ENCODE assay signal across 1 cellular context in the genomic region with DNA sequence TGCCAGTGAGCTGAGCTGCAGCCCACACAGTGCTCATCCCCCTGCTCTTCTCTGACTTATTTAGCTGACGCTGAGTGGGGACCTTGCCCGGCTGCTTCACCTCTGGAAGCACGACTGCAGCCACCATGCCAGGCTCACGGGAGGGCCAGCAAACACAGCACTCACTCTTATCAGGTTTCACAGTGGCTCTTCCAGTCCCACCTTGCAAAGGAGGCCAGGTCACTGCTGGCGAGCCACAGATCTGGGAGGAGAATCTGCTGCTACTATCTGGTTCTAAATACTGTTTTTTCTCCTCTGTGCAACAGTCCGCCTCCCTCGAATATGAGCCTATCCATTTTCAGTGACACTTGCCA.
TF ChIP-seq lines count a peak whose summit lies in the region.

No MANE protein-coding gene starts in this region.

TF ChIP-seq in K562, 482 proteins besides CTCF, POLR2A, EP300 and RAD21 (continued from another document and continues in another):
- TF ChIP-seq ATF4 (CRISPR knock-in tag; IDR thresholded peaks at IDR 0.05) (no peak), TAF7 (tag; IDR thresholded peaks at IDR 0.05) (no peak), HDAC2 (IDR thresholded peaks at IDR 0.05) (no peak), ZNF644 (tag; IDR thresholded peaks at IDR 0.05; ENCODE audit: low read depth) (no peak), HNRNPK (IDR thresholded peaks at IDR 0.05; ENCODE audit: low read depth, low read length, poor library complexity, severe bottlenecking) (no peak), KLF10 (CRISPR knock-in tag; IDR thresholded peaks at IDR 0.05) (no peak), JUN (IDR thresholded peaks at IDR 0.05; ENCODE audit: borderline replicate concordance, low read depth, low read length) (no peak), JUN (CRISPR knock-in tag; IDR thresholded peaks at IDR 0.05; ENCODE audit: borderline replicate concordance) (no peak), SMAD2 (IDR thresholded peaks at IDR 0.05; ENCODE audit: low read depth, low read length) (no peak), DACH1 (IDR thresholded peaks at IDR 0.05; ENCODE audit: partially characterized antibody) (no peak), RBBP5 (IDR thresholded peaks at IDR 0.05; ENCODE audit: borderline replicate concordance, insufficient read depth, low read length, poor library complexity, severe bottlenecking) (no peak), HSF4 (CRISPR knock-in tag; IDR thresholded peaks at IDR 0.05; ENCODE audit: borderline replicate concordance) (no peak), TEAD4 (IDR thresholded peaks at IDR 0.05; ENCODE audit: low read length) (peak; percentile 86; the same call in 1 of the 2 replicates), TEAD4 (CRISPR knock-in tag; IDR thresholded peaks at IDR 0.05; ENCODE audit: borderline replicate concordance) (no peak), POLR2G (IDR thresholded peaks at IDR 0.05; ENCODE audit: low read depth, low read length) (no peak), RHOXF2B (CRISPR knock-in tag; conservative IDR thresholded peaks at IDR 0.05) (no peak), SAP30 (IDR thresholded peaks at IDR 0.05; ENCODE audit: borderline replicate concordance, insufficient read depth, low read depth, low read length, poor library complexity, severe bottlenecking) (no peak), ETV1 (tag; conservative IDR thresholded peaks at IDR 0.05; ENCODE audit: low read depth) (no peak), CLOCK (CRISPR knock-in tag; IDR thresholded peaks at IDR 0.05; ENCODE audit: borderline replicate concordance) (no peak), FOXJ2 (tag; IDR thresholded peaks at IDR 0.05) (no peak), SMARCA4 (IDR thresholded peaks at IDR 0.05) (0 out of 2 replicates have a peak, but pooled peaks have one; percentile 40), KAT8 (IDR thresholded peaks at IDR 0.05; ENCODE audit: low read depth) (no peak), PHB2 (IDR thresholded peaks at IDR 0.05; ENCODE audit: low read depth) (no peak), GATA2 (CRISPR knock-in tag; IDR thresholded peaks at IDR 0.05) (peak; percentile 27; the same call in 1 of the 2 replicates), DPF2 (IDR thresholded peaks at IDR 0.05) (0 out of 2 replicates have a peak, but pooled peaks have one; percentile 28), KAT2B (IDR thresholded peaks at IDR 0.05; ENCODE audit: low read depth, low read length) (no peak), RNF2 (IDR thresholded peaks at IDR 0.05) (no peak), PRMT5 (CRISPR knock-in tag; IDR thresholded peaks at IDR 0.05) (no peak), HDAC8 (tag; IDR thresholded peaks at IDR 0.05) (no peak), ETV5 (CRISPR knock-in tag; IDR thresholded peaks at IDR 0.05; ENCODE audit: low read depth) (no peak), POLR2AphosphoS5 (IDR thresholded peaks at IDR 0.05; ENCODE audit: control insufficient read depth, insufficient read depth, low read depth, low read length) (peak; percentile 47; the same call in 1 of the 2 replicates), KDM1A (IDR thresholded peaks at IDR 0.05) (no peak), HDAC3 (IDR thresholded peaks at IDR 0.05; ENCODE audit: borderline replicate concordance, partially characterized antibody) (no peak), BHLHE40 (IDR thresholded peaks at IDR 0.05; ENCODE audit: low read length) (peak; percentile 31; the same call in 1 of the 2 replicates), TARDBP (IDR thresholded peaks at IDR 0.05) (no peak), NFIC (IDR thresholded peaks at IDR 0.05) (0 out of 2 replicates have a peak, but pooled peaks have one; percentile 23), PTRF (tag; IDR thresholded peaks at IDR 0.05) (no peak), ZNF75A (CRISPR knock-in tag; IDR thresholded peaks at IDR 0.05) (no peak), NELFE (IDR thresholded peaks at IDR 0.05; ENCODE audit: insufficient read depth, insufficient read length) (no peak), POLR2H (tag; IDR thresholded peaks at IDR 0.05; ENCODE audit: low read depth) (no peak), PKNOX1 (IDR thresholded peaks at IDR 0.05) (no peak), GTF2E2 (tag; IDR thresholded peaks at IDR 0.05) (no peak), BACH1 (tag; IDR thresholded peaks at IDR 0.05) (no peak), SIRT6 (IDR thresholded peaks at IDR 0.05; ENCODE audit: low read depth, low read length) (no peak), SMARCA5 (IDR thresholded peaks at IDR 0.05) (no peak), ZC3H4 (CRISPR knock-in tag; IDR thresholded peaks at IDR 0.05; ENCODE audit: borderline replicate concordance) (no peak)
- TF ChIP-seq, protein P1, sequence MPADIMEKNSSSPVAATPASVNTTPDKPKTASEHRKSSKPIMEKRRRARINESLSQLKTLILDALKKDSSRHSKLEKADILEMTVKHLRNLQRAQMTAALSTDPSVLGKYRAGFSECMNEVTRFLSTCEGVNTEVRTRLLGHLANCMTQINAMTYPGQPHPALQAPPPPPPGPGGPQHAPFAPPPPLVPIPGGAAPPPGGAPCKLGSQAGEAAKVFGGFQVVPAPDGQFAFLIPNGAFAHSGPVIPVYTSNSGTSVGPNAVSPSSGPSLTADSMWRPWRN (IDR thresholded peaks at IDR 0.05; ENCODE audit: low read depth) = no peak
- TF ChIP-seq, protein P2, sequence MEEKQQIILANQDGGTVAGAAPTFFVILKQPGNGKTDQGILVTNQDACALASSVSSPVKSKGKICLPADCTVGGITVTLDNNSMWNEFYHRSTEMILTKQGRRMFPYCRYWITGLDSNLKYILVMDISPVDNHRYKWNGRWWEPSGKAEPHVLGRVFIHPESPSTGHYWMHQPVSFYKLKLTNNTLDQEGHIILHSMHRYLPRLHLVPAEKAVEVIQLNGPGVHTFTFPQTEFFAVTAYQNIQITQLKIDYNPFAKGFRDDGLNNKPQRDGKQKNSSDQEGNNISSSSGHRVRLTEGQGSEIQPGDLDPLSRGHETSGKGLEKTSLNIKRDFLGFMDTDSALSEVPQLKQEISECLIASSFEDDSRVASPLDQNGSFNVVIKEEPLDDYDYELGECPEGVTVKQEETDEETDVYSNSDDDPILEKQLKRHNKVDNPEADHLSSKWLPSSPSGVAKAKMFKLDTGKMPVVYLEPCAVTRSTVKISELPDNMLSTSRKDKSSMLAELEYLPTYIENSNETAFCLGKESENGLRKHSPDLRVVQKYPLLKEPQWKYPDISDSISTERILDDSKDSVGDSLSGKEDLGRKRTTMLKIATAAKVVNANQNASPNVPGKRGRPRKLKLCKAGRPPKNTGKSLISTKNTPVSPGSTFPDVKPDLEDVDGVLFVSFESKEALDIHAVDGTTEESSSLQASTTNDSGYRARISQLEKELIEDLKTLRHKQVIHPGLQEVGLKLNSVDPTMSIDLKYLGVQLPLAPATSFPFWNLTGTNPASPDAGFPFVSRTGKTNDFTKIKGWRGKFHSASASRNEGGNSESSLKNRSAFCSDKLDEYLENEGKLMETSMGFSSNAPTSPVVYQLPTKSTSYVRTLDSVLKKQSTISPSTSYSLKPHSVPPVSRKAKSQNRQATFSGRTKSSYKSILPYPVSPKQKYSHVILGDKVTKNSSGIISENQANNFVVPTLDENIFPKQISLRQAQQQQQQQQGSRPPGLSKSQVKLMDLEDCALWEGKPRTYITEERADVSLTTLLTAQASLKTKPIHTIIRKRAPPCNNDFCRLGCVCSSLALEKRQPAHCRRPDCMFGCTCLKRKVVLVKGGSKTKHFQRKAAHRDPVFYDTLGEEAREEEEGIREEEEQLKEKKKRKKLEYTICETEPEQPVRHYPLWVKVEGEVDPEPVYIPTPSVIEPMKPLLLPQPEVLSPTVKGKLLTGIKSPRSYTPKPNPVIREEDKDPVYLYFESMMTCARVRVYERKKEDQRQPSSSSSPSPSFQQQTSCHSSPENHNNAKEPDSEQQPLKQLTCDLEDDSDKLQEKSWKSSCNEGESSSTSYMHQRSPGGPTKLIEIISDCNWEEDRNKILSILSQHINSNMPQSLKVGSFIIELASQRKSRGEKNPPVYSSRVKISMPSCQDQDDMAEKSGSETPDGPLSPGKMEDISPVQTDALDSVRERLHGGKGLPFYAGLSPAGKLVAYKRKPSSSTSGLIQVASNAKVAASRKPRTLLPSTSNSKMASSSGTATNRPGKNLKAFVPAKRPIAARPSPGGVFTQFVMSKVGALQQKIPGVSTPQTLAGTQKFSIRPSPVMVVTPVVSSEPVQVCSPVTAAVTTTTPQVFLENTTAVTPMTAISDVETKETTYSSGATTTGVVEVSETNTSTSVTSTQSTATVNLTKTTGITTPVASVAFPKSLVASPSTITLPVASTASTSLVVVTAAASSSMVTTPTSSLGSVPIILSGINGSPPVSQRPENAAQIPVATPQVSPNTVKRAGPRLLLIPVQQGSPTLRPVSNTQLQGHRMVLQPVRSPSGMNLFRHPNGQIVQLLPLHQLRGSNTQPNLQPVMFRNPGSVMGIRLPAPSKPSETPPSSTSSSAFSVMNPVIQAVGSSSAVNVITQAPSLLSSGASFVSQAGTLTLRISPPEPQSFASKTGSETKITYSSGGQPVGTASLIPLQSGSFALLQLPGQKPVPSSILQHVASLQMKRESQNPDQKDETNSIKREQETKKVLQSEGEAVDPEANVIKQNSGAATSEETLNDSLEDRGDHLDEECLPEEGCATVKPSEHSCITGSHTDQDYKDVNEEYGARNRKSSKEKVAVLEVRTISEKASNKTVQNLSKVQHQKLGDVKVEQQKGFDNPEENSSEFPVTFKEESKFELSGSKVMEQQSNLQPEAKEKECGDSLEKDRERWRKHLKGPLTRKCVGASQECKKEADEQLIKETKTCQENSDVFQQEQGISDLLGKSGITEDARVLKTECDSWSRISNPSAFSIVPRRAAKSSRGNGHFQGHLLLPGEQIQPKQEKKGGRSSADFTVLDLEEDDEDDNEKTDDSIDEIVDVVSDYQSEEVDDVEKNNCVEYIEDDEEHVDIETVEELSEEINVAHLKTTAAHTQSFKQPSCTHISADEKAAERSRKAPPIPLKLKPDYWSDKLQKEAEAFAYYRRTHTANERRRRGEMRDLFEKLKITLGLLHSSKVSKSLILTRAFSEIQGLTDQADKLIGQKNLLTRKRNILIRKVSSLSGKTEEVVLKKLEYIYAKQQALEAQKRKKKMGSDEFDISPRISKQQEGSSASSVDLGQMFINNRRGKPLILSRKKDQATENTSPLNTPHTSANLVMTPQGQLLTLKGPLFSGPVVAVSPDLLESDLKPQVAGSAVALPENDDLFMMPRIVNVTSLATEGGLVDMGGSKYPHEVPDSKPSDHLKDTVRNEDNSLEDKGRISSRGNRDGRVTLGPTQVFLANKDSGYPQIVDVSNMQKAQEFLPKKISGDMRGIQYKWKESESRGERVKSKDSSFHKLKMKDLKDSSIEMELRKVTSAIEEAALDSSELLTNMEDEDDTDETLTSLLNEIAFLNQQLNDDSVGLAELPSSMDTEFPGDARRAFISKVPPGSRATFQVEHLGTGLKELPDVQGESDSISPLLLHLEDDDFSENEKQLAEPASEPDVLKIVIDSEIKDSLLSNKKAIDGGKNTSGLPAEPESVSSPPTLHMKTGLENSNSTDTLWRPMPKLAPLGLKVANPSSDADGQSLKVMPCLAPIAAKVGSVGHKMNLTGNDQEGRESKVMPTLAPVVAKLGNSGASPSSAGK (IDR thresholded peaks at IDR 0.05) = no peak
- TF ChIP-seq, protein P3, sequence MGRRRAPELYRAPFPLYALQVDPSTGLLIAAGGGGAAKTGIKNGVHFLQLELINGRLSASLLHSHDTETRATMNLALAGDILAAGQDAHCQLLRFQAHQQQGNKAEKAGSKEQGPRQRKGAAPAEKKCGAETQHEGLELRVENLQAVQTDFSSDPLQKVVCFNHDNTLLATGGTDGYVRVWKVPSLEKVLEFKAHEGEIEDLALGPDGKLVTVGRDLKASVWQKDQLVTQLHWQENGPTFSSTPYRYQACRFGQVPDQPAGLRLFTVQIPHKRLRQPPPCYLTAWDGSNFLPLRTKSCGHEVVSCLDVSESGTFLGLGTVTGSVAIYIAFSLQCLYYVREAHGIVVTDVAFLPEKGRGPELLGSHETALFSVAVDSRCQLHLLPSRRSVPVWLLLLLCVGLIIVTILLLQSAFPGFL (CRISPR knock-in tag; IDR thresholded peaks at IDR 0.05) = no peak
- TF ChIP-seq, protein P4, sequence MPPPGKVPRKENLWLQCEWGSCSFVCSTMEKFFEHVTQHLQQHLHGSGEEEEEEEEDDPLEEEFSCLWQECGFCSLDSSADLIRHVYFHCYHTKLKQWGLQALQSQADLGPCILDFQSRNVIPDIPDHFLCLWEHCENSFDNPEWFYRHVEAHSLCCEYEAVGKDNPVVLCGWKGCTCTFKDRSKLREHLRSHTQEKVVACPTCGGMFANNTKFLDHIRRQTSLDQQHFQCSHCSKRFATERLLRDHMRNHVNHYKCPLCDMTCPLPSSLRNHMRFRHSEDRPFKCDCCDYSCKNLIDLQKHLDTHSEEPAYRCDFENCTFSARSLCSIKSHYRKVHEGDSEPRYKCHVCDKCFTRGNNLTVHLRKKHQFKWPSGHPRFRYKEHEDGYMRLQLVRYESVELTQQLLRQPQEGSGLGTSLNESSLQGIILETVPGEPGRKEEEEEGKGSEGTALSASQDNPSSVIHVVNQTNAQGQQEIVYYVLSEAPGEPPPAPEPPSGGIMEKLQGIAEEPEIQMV (tag; conservative IDR thresholded peaks at IDR 0.05; ENCODE audit: low read depth) = no peak
